In genomic region chr5:175728885-175729828, GRCh38 we compare ENCODE assay signal across 8 cellular contexts.
DNase-seq lines count a peak whose midpoint lies in the region; ATAC-seq, FAIRE-seq and TF ChIP-seq lines count a peak whose summit lies in the region.

No MANE protein-coding gene starts in this region.

- intact Hi-C loops in HepG2 (cut with micrococcal nuclease; ENCODE audit: unreplicated experiment): no loop called here

- 19% methylated on average over 22 of the region's 33 CpGs for WGBS in HepG2 (ENCODE audit: low lambda C conversion rate)
- 14 to 16% methylated on average over 33 of the region's 33 CpGs for WGBS in tibial nerve, 2 donors

- BruUV-seq in HepG2 (replicated peaks; lab: Mats Ljungman, UMichigan): no TSS peak

- 0 out of 2 replicates have a peak, but pooled peaks cover 4% of the 10 kb centered on the region for H3K9me3 ChIP-seq in HepG2 (ENCODE audit: low read length)
- peaks cover 0 to 10% (median 0%) of the 10 kb centered on the region in 4 donors for H3K9me3 ChIP-seq in tibial nerve

- ATAC-seq in HG03159 (IDR thresholded peaks at IDR 0.05; ENCODE audit: unreplicated experiment) (peak; percentile 10), HepG2 (peak; percentile 73)

- POLR2A ChIA-PET in HepG2 (lab: Yijun Ruan, JAX) (interaction anchor here (0.6 to 1.2 kb wide), 2 partner anchors 68 to 202 kb away, joined by 3 read pairs; no protein-coding TSS in a partner anchor), HEK293T (lab: Yijun Ruan, JAX) (no interaction called here)

- peak overlapping the region in 1 of 3 experiments; percentile 23; a peak in 2 of 6 replicates for H3K4me3 ChIP-seq in HepG2 (replicated peaks in 1 of 3; ENCODE audit: insufficient read depth in 1 of 3, low read depth in 2 of 3, low read length in 3 of 3)
- H3K4me3 ChIP-seq in tibial nerve: no peak overlapping the region

- DNase-seq in ELR (ENCODE audit: low read depth) (peak; percentile 24), cerebellum (ENCODE audit: low spot score) (peak; percentile 36), HepG2 (ENCODE audit: low spot score) (no peak), superior temporal gyrus (ENCODE audit: extremely low spot score) (no peak), HCEC 1CT (no peak), tibial nerve (ENCODE audit: low spot score in 2 of 2) (no peak), HEK293T (ENCODE audit: extremely low spot score) (no peak)

- no peak overlapping the region for H3K27ac ChIP-seq in HepG2 (ENCODE audit: extremely low read length, insufficient read depth, low read length)
- H3K27ac ChIP-seq in tibial nerve: no peak overlapping the region

- CTCF ChIA-PET in HepG2 (lab: Yijun Ruan, JAX; ENCODE audit: low intra/inter-chr PET ratio, low total read pairs): interaction anchor here (1.2 to 3.0 kb wide), 4 partner anchors 139 to 277 kb away, joined by 3 to 17 read pairs (median 6); partner anchors contain the start of gene CPLX2
- CTCF ChIA-PET in HEK293T (lab: Yijun Ruan, JAX): interaction anchor here (0.6 to 2.8 kb wide), 15 partner anchors 10 to 917 kb away, joined by 3 to 16 read pairs (median 4); partner anchors contain the start of genes CPLX2, FAF2 and TSPAN17

- TF ChIP-seq EP300 in HepG2 (IDR thresholded peaks at IDR 0.05; ENCODE audit: low read depth in 2 of 2, low read length in 2 of 2) (no peak), HepG2 (CRISPR knock-in tag; IDR thresholded peaks at IDR 0.05; ENCODE audit: borderline replicate concordance) (no peak), tibial nerve (IDR thresholded peaks at IDR 0.05) (no peak)

- H3K9ac ChIP-seq in HepG2 (ENCODE audit: insufficient read depth, low read depth, low read length): no peak overlapping the region

- H3K27me3 ChIP-seq in HepG2 (ENCODE audit: control insufficient read depth in 1 of 2, insufficient read depth in 2 of 2, low read length in 2 of 2) (0 out of 5 replicates have a peak, but pooled peaks cover 1 to 3% of the 10 kb centered on the region in 2 experiments), tibial nerve (peaks cover 0 to 20% of the 10 kb centered on the region in 2 donors)

- no peak for FAIRE-seq in HepG2 (lab: Jason Lieb, UNC)

- H3K79me2 ChIP-seq in HepG2 (ENCODE audit: insufficient read depth, low read length): no peaks in the 10 kb centered on the region

- peak overlapping the region; percentile 14; the same call in 1 of the 2 replicates for H3K4me2 ChIP-seq in HepG2 (ENCODE audit: low read depth, low read length)

- peak; percentile 53 for TF ChIP-seq CTCF in HepG2 (CRISPR knock-in tag; IDR thresholded peaks at IDR 0.05)
- TF ChIP-seq CTCF in tibial nerve (IDR thresholded peaks at IDR 0.05): no peak

- no peaks in the 10 kb centered on the region for H3K36me3 ChIP-seq in HepG2 (replicated peaks in 1 of 2; ENCODE audit: control insufficient read depth in 1 of 2, insufficient read depth in 2 of 2, low read length in 2 of 2)
- H3K36me3 ChIP-seq in tibial nerve: no peaks in the 10 kb centered on the region

- TF ChIP-seq POLR2A in HepG2 (IDR thresholded peaks at IDR 0.05; ENCODE audit: insufficient read depth in 1 of 2, low read depth in 2 of 2, low read length in 2 of 2) (no peak), tibial nerve (IDR thresholded peaks at IDR 0.05) (no peak)

- H3K4me1 ChIP-seq in HepG2 (ENCODE audit: insufficient read depth, low read length) (peaks cover 11% of the 10 kb centered on the region; the same call in 1 of the 2 replicates), tibial nerve (peaks cover 0 to 8% (median 0%) of the 10 kb centered on the region in 4 donors)

- no peaks in the 10 kb centered on the region for H4K20me1 ChIP-seq in HepG2 (ENCODE audit: insufficient read depth, low read length)

- no peak for TF ChIP-seq RAD21 in HepG2 (CRISPR knock-in tag; IDR thresholded peaks at IDR 0.05)

- H2AFZ ChIP-seq in HepG2 (ENCODE audit: low read length): no peak overlapping the region

- in situ Hi-C loops in HepG2 (cut with HindIII; ENCODE audit: extremely low pct_ligation_motif_present, low pct_unique_long_range_greater_than_20kb): loop anchor here (5.0 to 25.0 kb wide), 2 partner anchors 148 to 858 kb away; no protein-coding TSS in a partner anchor

TF ChIP-seq in HepG2, 621 proteins besides CTCF, POLR2A, EP300 and RAD21:
- TF ChIP-seq ZNF263 (CRISPR knock-in tag; IDR thresholded peaks at IDR 0.05): 0 out of 2 replicates have a peak, but pooled peaks have one; percentile 48
- TF ChIP-seq PTBP1 (IDR thresholded peaks at IDR 0.05; ENCODE audit: low read depth, low read length, poor library complexity, severe bottlenecking): no peak

TF ChIP-seq in HEK293T, 16 proteins besides CTCF, POLR2A, EP300 and RAD21:
- no peak for TF ChIP-seq ELF4 (IDR thresholded peaks at IDR 0.05)
- TF ChIP-seq L3MBTL2 (conservative IDR thresholded peaks at IDR 0.05): no peak
- no peak for TF ChIP-seq PKNOX1 (IDR thresholded peaks at IDR 0.05)
- no peak for TF ChIP-seq TARDBP (IDR thresholded peaks at IDR 0.05)
- no peak for TF ChIP-seq FOXM1 (IDR thresholded peaks at IDR 0.05; ENCODE audit: borderline replicate concordance)

Comparison
In these comparisons a context has a peak if more than half of its experiments do, and no peak if none do; other contexts are left out.
1. DNase-seq: peak in ELR (single experiment) and cerebellum (single experiment); none in HepG2 (single experiment), superior temporal gyrus (single experiment), HCEC 1CT (single experiment), tibial nerve (0 of 2) and HEK293T (single experiment).